ENCODE assay signal across 15 cellular contexts in genomic region chr1:56444960-56445646, GRCh38.
"Had no signal": no experiment of that assay in that cellular context is flagged by ENCODE, and none has a peak within 500 bp of the region (broad histone marks: within the 10 kb centered on the region; RNA-seq: fewer than 3 reads in every experiment).

No MANE protein-coding gene starts in this region.

- H3K9me3 ChIP-seq: right atrium auricular region, uterus had no signal

- H3K27me3 ChIP-seq: foreskin keratinocyte, hepatocyte, right atrium auricular region, uterus had no signal

- H3K4me3 ChIP-seq: coronary artery, hepatocyte, right atrium auricular region, uterus had no signal

- DNase-seq: effector CD4-positive, alpha-beta T cell; endodermal cell; erythroblast; foreskin keratinocyte; kidney; left cardiac atrium; natural killer cell; posterior cingulate gyrus; small intestine; stimulated activated CD4-positive, alpha-beta T cell treated with anti-CD3 and anti-CD28 coated beads, Interleukin-2, amount 100 ng/mL, for 48 hours; stimulated activated naive CD4-positive, alpha-beta T cell treated with Interleukin-2 at 50 U/mL for 16 hours; uterus had no signal

- H3K4me1 ChIP-seq: foreskin keratinocyte, uterus had no signal

- ATAC-seq: foreskin keratinocyte, left cardiac atrium, natural killer cell had no signal

- H3K36me3 ChIP-seq: right atrium auricular region, uterus had no signal

- H3K27ac ChIP-seq: coronary artery, foreskin keratinocyte, hepatocyte, uterus had no signal
